In the genomic region with DNA sequence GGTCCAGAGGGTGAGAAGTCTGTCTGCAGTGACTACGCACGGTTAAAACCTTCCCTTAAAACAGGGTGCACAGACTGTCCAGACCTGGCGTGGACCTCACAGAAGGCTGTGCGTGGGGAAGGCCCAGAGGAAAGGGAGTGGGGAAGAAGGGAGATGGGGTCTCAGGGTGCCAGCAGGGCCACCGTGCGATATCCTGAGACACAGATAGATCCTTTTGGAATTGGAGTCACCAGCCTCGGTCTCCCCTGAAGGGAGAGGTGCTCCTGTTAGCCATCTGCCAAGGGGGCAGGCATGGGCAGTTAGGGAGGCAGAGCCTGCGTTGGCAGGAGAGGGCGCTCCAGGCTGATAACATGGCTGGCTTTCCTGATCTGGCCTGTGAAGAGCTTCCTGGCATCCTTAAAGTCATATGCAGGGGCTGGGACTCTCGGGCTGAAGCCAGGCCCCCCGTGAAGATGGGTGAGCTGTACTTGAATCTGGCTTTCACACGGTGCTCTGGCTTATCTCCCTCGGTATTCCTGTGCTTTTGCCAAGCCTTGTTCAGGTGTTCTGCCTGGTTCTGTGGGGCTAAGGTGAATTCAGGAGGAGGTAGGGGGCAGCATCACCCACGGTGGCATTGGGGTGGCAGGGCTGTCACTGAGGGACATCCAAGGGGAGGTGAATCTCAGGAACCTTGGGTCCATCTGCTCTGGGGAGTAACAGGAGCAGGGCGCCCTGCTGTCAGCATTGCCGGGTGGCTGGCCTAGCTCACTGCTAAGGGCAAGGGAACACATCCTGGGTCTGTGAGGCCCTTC, we compare ENCODE assay signal across 9 cellular contexts.
DNase-seq lines count a peak whose midpoint lies in the region; ATAC-seq and TF ChIP-seq lines count a peak whose summit lies in the region.
"Had no signal": no experiment of that assay in that cellular context is flagged by ENCODE, and none has a peak within 500 bp of the region (broad histone marks: within the 10 kb centered on the region; RNA-seq: fewer than 3 reads in every experiment).

No MANE protein-coding gene starts in this region.

- peak; percentile 34 for ATAC-seq in omental fat pad (ENCODE audit: low FRiP score)

- no peaks in the 10 kb centered on the region for H3K36me3 Mint-ChIP-seq in endodermal cell (ENCODE audit: low read depth)

- H3K4me3 Mint-ChIP-seq in endodermal cell: no peak overlapping the region

- no peaks in the 10 kb centered on the region for H3K9me3 ChIP-seq in endodermal cell (ENCODE audit: control insufficient read depth, low read length)

- WGBS in endodermal cell (ENCODE audit: insufficient coverage in 1 of 2, insufficient read length in 1 of 2), 2 experiments: 80 to 81% methylated on average over 13 to 16 of the region's 16 CpGs

- H3K27me3 Mint-ChIP-seq in endodermal cell (ENCODE audit: insufficient read depth): no peaks in the 10 kb centered on the region

- no peaks in the 10 kb centered on the region for H3K27me3 ChIP-seq in endodermal cell (ENCODE audit: control insufficient read depth, insufficient read depth, low read length, poor library complexity, severe bottlenecking)

- in situ Hi-C loops in GM13977 (cut with MboI; ENCODE audit: low pct_unique_long_range_greater_than_20kb, low sequenced_read_pairs, unreplicated experiment): loop anchor here (10.0 kb wide), 1 partner anchor 407 kb away; no protein-coding TSS in a partner anchor

- DNase-seq in GM13977 (ENCODE audit: low spot score) (no peak), NCI-H82 treated with DMSO at 0.1 percent for 48 hours (lab: John Stamatoyannopoulos, UW; ENCODE audit: unreplicated experiment) (peak; percentile 2), endodermal cell (peak; percentile 85), omental fat pad (ENCODE audit: low spot score) (no peak), COLO829 (ENCODE audit: low spot score) (no peak), dedifferentiated amniotic fluid mesenchymal stem cell (ENCODE audit: extremely low spot score) (no peak)
- DNase-seq in stimulated activated CD4-positive, alpha-beta T cell treated with anti-CD3 and anti-CD28 coated beads, Interleukin-15, amount 100 ng/mL, for 24 hours: no peak
- no peak for DNase-seq in activated naive CD4-positive, alpha-beta T cell treated with anti-CD3 and anti-CD28 coated beads, Interleukin-2, amount 50 U/mL, for 16 hours
- DNase-seq: stimulated activated CD4-positive, alpha-beta T cell treated with anti-CD3 and anti-CD28 coated beads, Interleukin-1b, Interleukin-23, amount 100 ng/mL, for 48 hours had no signal

- no peak overlapping the region for H3K9ac ChIP-seq in endodermal cell (ENCODE audit: extremely low read depth, low read length, poor library complexity, severe bottlenecking)

- H3K9me3 Mint-ChIP-seq in endodermal cell: no peaks in the 10 kb centered on the region

- TF ChIP-seq CTCF in GM13977 (IDR thresholded peaks at IDR 0.05; ENCODE audit: extremely low read depth, insufficient read depth, missing control alignments) (peak; percentile 32), endodermal cell (conservative IDR thresholded peaks at IDR 0.05) (peak; percentile 70), omental fat pad (IDR thresholded peaks at IDR 0.05) (no peak)

- peaks cover 9% of the 10 kb centered on the region for H3K4me1 ChIP-seq in endodermal cell (ENCODE audit: control insufficient read depth, insufficient read depth, low read length)

- no peaks in the 10 kb centered on the region for H3K36me3 ChIP-seq in endodermal cell (ENCODE audit: control insufficient read depth, insufficient read depth, low read length)

- no peak overlapping the region for H3K27ac ChIP-seq in endodermal cell (ENCODE audit: low read depth, low read length)

- no peak overlapping the region for H3K4me3 ChIP-seq in endodermal cell (ENCODE audit: low read length)

- H3K4me1 Mint-ChIP-seq in endodermal cell: peaks cover 20% of the 10 kb centered on the region

- H3K27ac Mint-ChIP-seq in endodermal cell: no peak overlapping the region

Comparison
In these comparisons a context has a peak if more than half of its experiments do, and no peak if none do; other contexts are left out.
1. DNase-seq: peak in NCI-H82 treated with DMSO at 0.1 percent for 48 hours (single experiment) and endodermal cell (single experiment); none in GM13977 (single experiment), omental fat pad (single experiment), COLO829 (single experiment), stimulated activated CD4-positive, alpha-beta T cell treated with anti-CD3 and anti-CD28 coated beads, Interleukin-15, amount 100 ng/mL, for 24 hours (single experiment), dedifferentiated amniotic fluid mesenchymal stem cell (single experiment) and activated naive CD4-positive, alpha-beta T cell treated with anti-CD3 and anti-CD28 coated beads, Interleukin-2, amount 50 U/mL, for 16 hours (single experiment).
2. CTCF ChIP-seq: peak in GM13977 (single experiment) and endodermal cell (single experiment); none in omental fat pad (0 of 3).